10 cellular contexts compared by ENCODE assay signal in the genomic region with DNA sequence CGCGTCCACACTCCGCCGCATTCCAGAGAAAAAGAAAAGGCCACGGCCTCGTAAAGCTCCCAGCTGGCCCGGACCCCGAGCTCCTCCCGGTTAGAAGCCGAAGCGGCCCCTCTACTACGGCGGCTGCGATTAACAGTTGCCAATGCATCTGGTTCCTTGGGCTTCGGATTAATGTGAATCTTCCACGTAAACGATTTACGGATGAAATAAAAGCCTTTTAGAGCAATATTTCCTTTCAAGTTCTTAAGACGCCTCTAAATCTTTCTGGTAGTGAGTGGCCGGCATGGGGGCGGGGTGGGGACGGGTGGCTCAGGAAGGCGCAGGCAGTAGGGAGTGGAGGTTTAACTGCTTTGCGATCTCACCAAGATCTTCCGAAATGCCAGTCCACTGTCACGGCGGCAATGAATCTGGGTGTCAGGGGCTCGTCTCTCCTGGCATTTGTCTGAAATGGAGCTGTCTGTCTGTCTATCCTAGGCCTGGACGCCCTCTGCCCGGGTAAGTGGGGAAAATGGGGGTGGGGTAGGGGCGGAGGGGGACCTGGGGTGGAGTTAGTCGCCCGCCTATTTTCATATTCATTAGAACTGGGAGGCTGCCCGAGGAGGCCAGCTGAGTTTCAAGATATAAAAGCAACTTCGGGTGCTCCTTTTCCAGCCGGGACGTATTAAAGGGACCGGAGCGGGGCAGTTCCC. TPM values are rescaled to one million over a fixed set of nuclear protein-coding genes. Genes with fewer than 3 reads are reported as not detected.
A peak's percentile ranks its signal among the peaks of the same experiment; 100 is the strongest.
DNase-seq lines count a peak whose midpoint lies in the region; ATAC-seq and TF ChIP-seq lines count a peak whose summit lies in the region.
"Had no signal": no experiment of that assay in that cellular context is flagged by ENCODE, and none has a peak within 500 bp of the region (broad histone marks: within the 10 kb centered on the region; RNA-seq: fewer than 3 reads in every experiment).

No MANE protein-coding gene starts in this region.

- H3K36me3 ChIP-seq in PC-9 (ENCODE audit: low read depth) (no peaks in the 10 kb centered on the region), upper lobe of right lung (no peaks in the 10 kb centered on the region)

- no peak overlapping the region; the same call in 1 of the 2 replicates for H2AFZ ChIP-seq in PC-9

- no peaks in the 10 kb centered on the region for H3K36me3 Mint-ChIP-seq in osteocyte (ENCODE audit: unreplicated experiment)

- H3K9me2 ChIP-seq in PC-9 (ENCODE audit: insufficient read depth): no peaks in the 10 kb centered on the region

- CTCF ChIA-PET in PC-9 (lab: Charles Lee): no interaction called here

- peaks cover 72% of the 10 kb centered on the region for H3K27me3 Mint-ChIP-seq in osteocyte (ENCODE audit: unreplicated experiment)

- H3K79me2 ChIP-seq in PC-9 (ENCODE audit: low read depth): no peaks in the 10 kb centered on the region

- no TSS peak for BruUV-seq in PC-9 (replicated peaks; lab: Mats Ljungman, UMichigan)

- no peaks in the 10 kb centered on the region for H3K4me1 ChIP-seq in PC-9 (replicated peaks; ENCODE audit: insufficient read depth)
- peaks cover 11% of the 10 kb centered on the region for H3K4me1 ChIP-seq in upper lobe of right lung

- H3K27ac ChIP-seq in PC-9 (no peak overlapping the region), upper lobe of right lung (no peak overlapping the region)

- DNase-seq in COLO829 (ENCODE audit: low spot score) (peak; percentile 17), PC-9 (no peak), fibroblast of villous mesenchyme (ENCODE audit: low read depth) (no peak), osteocyte (ENCODE audit: extremely low spot score, unreplicated experiment) (no peak), upper lobe of right lung (no peak), NCI-H2196 treated with DMSO at 0.1 percent for 48 hours (lab: John Stamatoyannopoulos, UW; ENCODE audit: unreplicated experiment) (no peak), NAMALWA (ENCODE audit: low spot score) (no peak)
- DNase-seq: activated CD8-positive, alpha-beta T cell treated with anti-CD3 and anti-CD28 coated beads, Interleukin-2, amount 10 ng/mL, durations not matched to agents 7 days and 5 days; GOT3 had no signal

- intact Hi-C loops in PC-9 (cut with micrococcal nuclease; ENCODE audit: unreplicated experiment): no loop called here
- intact Hi-C loops in upper lobe of right lung (cut with DNase I): no loop called here

- no peaks in the 10 kb centered on the region for H3K27me3 ChIP-seq in PC-9 (ENCODE audit: insufficient read depth, low read depth)
- peaks cover 96% of the 10 kb centered on the region for H3K27me3 ChIP-seq in upper lobe of right lung

- H3K4me2 ChIP-seq in PC-9: peak overlapping the region; percentile 63

- H4K20me1 ChIP-seq in PC-9 (ENCODE audit: insufficient read depth): no peaks in the 10 kb centered on the region

- peak overlapping the region; percentile 87 for H3K27ac Mint-ChIP-seq in osteocyte (ENCODE audit: unreplicated experiment)
- H3K27ac Mint-ChIP-seq: activated CD8-positive, alpha-beta T cell treated with anti-CD3 and anti-CD28 coated beads, Interleukin-2, amount 10 ng/mL, durations not matched to agents 7 days and 5 days had no signal

- no peaks in the 10 kb centered on the region for H3K9me3 ChIP-seq in PC-9 (ENCODE audit: insufficient read depth, low read depth)
- H3K9me3 ChIP-seq in upper lobe of right lung: no peaks in the 10 kb centered on the region

- no peak overlapping the region; the same call in 1 of the 2 replicates for H3K4me3 ChIP-seq in PC-9
- H3K4me3 ChIP-seq in fibroblast of villous mesenchyme (ENCODE audit: low read depth, low read length): peak overlapping the region; percentile 43
- H3K4me3 ChIP-seq in upper lobe of right lung: no peak overlapping the region

- H3K4me3 Mint-ChIP-seq in osteocyte (ENCODE audit: unreplicated experiment): peak overlapping the region; percentile 93

- TF ChIP-seq CTCF in PC-9 (conservative IDR thresholded peaks at IDR 0.05) (no peak), fibroblast of villous mesenchyme (IDR thresholded peaks at IDR 0.05; ENCODE audit: insufficient read depth, low read depth, low read length) (no peak), osteocyte (IDR thresholded peaks at IDR 0.05) (no peak), upper lobe of right lung (IDR thresholded peaks at IDR 0.05) (no peak)

- H3F3A ChIP-seq in PC-9 (ENCODE audit: insufficient read depth, low read depth): no peaks in the 10 kb centered on the region

- H3K4me1 Mint-ChIP-seq in osteocyte (ENCODE audit: unreplicated experiment): peaks cover 26% of the 10 kb centered on the region

- ATAC-seq in GM21737 (IDR thresholded peaks at IDR 0.05; ENCODE audit: unreplicated experiment) (no peak), upper lobe of right lung (no peak)
- ATAC-seq: activated CD8-positive, alpha-beta T cell treated with anti-CD3 and anti-CD28 coated beads, Interleukin-2, amount 10 ng/mL, durations not matched to agents 7 days and 5 days had no signal

- no peaks in the 10 kb centered on the region for H3K9me3 Mint-ChIP-seq in osteocyte (ENCODE audit: unreplicated experiment)

- POLR2A ChIA-PET in PC-9 (lab: Charles Lee; ENCODE audit: unreplicated experiment): no interaction called here

RNA-seq across cellular contexts. Expression of a gene that starts 0.4 kb away (rescaled TPM):
- total RNA-seq in PC-9 (2021) (not detected in 2 replicates), fibroblast of villous mesenchyme (0.64 and 1.3 TPM in 2 replicates), osteocyte (1.9 and 3.0 TPM in 2 replicates), upper lobe of right lung (not detected)
- total RNA-seq: activated CD8-positive, alpha-beta T cell treated with anti-CD3 and anti-CD28 coated beads, Interleukin-2, amount 10 ng/mL, durations not matched to agents 7 days and 5 days had no signal
